In the genomic region with DNA sequence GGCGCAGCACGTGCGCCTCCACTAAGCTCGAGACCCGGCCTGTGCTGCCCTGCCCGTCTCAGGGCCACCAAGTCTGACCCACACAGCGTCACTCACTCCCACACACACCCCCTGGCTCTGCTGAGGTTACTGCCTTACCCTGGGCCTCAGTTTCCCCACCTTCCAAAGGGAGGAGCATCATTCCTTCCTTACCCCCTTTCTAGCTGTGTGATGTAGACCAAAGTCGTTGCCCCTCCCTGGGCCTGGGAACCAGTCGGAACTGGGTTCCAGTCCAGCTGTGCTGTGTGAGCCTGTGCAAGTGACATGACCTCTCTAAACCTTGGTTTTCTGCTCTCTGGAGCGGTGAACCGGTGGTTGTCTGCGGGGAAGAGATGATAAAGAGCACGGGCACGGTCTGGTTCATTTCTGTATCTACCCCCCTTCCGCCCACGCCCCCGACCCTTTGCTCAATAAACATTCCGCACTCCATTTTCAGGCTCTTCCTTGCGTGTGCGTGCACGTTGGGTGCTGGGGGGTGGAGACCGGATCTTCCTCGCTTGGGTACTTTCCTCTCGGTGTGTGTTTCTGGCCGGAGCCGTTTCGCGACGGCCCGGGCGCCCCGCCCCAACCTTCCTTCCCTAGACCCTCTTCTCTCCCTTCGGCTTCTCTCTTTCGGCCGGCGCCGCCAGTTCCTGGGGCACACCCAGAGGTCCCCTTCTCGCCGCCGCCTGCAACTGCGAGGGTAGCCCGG, we compare ENCODE assay signal across 1 cellular context.
TF ChIP-seq lines count a peak whose summit lies in the region.

A gene with protein sequence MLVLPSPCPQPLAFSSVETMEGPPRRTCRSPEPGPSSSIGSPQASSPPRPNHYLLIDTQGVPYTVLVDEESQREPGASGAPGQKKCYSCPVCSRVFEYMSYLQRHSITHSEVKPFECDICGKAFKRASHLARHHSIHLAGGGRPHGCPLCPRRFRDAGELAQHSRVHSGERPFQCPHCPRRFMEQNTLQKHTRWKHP (plus strand): TSS at position 647 of the 730 bp plus-strand sequence. CDS start 923 bp downstream, outside the sequence.

TF ChIP-seq in IMR-90, 13 proteins besides CTCF, POLR2A, EP300 and RAD21:
- TF ChIP-seq RCOR1 (IDR thresholded peaks at IDR 0.05; ENCODE audit: insufficient replicate concordance, low read length): peak; percentile 59
- no peak for TF ChIP-seq FOS (IDR thresholded peaks at IDR 0.05; ENCODE audit: low read depth, low read length)
- TF ChIP-seq MAZ (IDR thresholded peaks at IDR 0.05; ENCODE audit: borderline replicate concordance, low read depth, low read length): peak; percentile 97
- no peak for TF ChIP-seq MAFK (IDR thresholded peaks at IDR 0.05; ENCODE audit: low read depth, low read length)
- TF ChIP-seq CEBPB (IDR thresholded peaks at IDR 0.05; ENCODE audit: low read depth, low read length): peak; percentile 25; the same call in 1 of the 2 replicates
- TF ChIP-seq, protein P1, sequence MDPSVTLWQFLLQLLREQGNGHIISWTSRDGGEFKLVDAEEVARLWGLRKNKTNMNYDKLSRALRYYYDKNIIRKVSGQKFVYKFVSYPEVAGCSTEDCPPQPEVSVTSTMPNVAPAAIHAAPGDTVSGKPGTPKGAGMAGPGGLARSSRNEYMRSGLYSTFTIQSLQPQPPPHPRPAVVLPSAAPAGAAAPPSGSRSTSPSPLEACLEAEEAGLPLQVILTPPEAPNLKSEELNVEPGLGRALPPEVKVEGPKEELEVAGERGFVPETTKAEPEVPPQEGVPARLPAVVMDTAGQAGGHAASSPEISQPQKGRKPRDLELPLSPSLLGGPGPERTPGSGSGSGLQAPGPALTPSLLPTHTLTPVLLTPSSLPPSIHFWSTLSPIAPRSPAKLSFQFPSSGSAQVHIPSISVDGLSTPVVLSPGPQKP (IDR thresholded peaks at IDR 0.05; ENCODE audit: borderline replicate concordance, low read depth, low read length): no peak
- peak; percentile 14; the same call in 1 of the 2 replicates for TF ChIP-seq RFX5 (IDR thresholded peaks at IDR 0.05; ENCODE audit: low read depth, low read length)
- no peak for TF ChIP-seq NFE2L2 (IDR thresholded peaks at IDR 0.05; ENCODE audit: low read depth, low read length)
- TF ChIP-seq MXI1 (IDR thresholded peaks at IDR 0.05; ENCODE audit: borderline replicate concordance, low read depth, low read length): peak; percentile 90
- TF ChIP-seq SMC3 (IDR thresholded peaks at IDR 0.05; ENCODE audit: low read depth, low read length): no peak
- TF ChIP-seq, protein P2, sequence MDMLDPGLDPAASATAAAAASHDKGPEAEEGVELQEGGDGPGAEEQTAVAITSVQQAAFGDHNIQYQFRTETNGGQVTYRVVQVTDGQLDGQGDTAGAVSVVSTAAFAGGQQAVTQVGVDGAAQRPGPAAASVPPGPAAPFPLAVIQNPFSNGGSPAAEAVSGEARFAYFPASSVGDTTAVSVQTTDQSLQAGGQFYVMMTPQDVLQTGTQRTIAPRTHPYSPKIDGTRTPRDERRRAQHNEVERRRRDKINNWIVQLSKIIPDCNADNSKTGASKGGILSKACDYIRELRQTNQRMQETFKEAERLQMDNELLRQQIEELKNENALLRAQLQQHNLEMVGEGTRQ (IDR thresholded peaks at IDR 0.05; ENCODE audit: low read depth, low read length): no peak
- TF ChIP-seq CHD1 (IDR thresholded peaks at IDR 0.05; ENCODE audit: low read depth, low read length): 0 out of 2 replicates have a peak, but pooled peaks have one; percentile 64
- TF ChIP-seq BHLHE40 (IDR thresholded peaks at IDR 0.05; ENCODE audit: low read depth, low read length): peak; percentile 63; the same call in 1 of the 2 replicates
